18 cellular contexts compared by ENCODE assay signal in genomic region chr2:241898681-241899270, GRCh38. TPM values are rescaled to one million over a fixed set of nuclear protein-coding genes. Genes with fewer than 3 reads are reported as not detected.
A peak's percentile ranks its signal among the peaks of the same experiment; 100 is the strongest.
DNase-seq lines count a peak whose midpoint lies in the region; ATAC-seq and TF ChIP-seq lines count a peak whose summit lies in the region.
"Had no signal": no experiment of that assay in that cellular context is flagged by ENCODE, and none has a peak within 500 bp of the region (broad histone marks: within the 10 kb centered on the region; RNA-seq: fewer than 3 reads in every experiment).

No MANE protein-coding gene starts in this region.

- peak overlapping the region in 3 of 11 experiments; percentile 18 to 43 (median 42); a peak in 3 of 22 replicates for H3K27ac ChIP-seq in BLaER1 treated with 17β-estradiol and CSF1 and Interleukin-3, amounts not matched to agents 10 nM and 100 nM
- peak overlapping the region; percentile 50 to 93 (median 71) for H3K27ac ChIP-seq in body of pancreas
- no peak overlapping the region for H3K27ac ChIP-seq in naive thymus-derived CD4-positive, alpha-beta T cell (ENCODE audit: low read depth, low read length)
- H3K27ac ChIP-seq: breast epithelium, parathyroid adenoma, thoracic aorta had no signal

- H3K4me2 ChIP-seq in BLaER1 treated with 17β-estradiol and CSF1 and Interleukin-3, amounts not matched to agents 10 nM and 100 nM, result peak overlapping the region; percentile 35 to 89 (median 80); a peak in 21 of 22 replicates

- peaks cover 34 to 91% (median 76%) of the 10 kb centered on the region in 10 experiments for H3K4me1 ChIP-seq in BLaER1 treated with 17β-estradiol and CSF1 and Interleukin-3, amounts not matched to agents 10 nM and 100 nM
- H3K4me1 ChIP-seq in body of pancreas, result peaks cover 93% of the 10 kb centered on the region
- H3K4me1 ChIP-seq in naive thymus-derived CD4-positive, alpha-beta T cell (ENCODE audit: control insufficient read depth in 2 of 2, insufficient read depth in 2 of 2, low read length in 2 of 2), result no peaks in the 10 kb centered on the region

- DNase-seq in DMS79 (lab: John Stamatoyannopoulos, UW) (peak; percentile 81), body of pancreas (peak in 3 of 4 donors; percentile 34 to 54 (median 43)), posterior vena cava (ENCODE audit: low spot score) (peak; percentile 63)
- DNase-seq in activated CD4-positive, alpha-beta T cell treated with anti-CD3 and anti-CD28 coated beads for 4 hours, result no peak
- no peak for DNase-seq in naive thymus-derived CD4-positive, alpha-beta T cell
- DNase-seq: effector CD4-positive, alpha-beta T cell; NCI-H2081 treated with DMSO at 0.1 percent for 48 hours; stimulated activated CD4-positive, alpha-beta T cell treated with anti-CD3 and anti-CD28 coated beads, Interleukin-15, amount 100 ng/mL, for 24 hours had no signal

- CTCF ChIA-PET in naive thymus-derived CD4-positive, alpha-beta T cell (lab: Charles Lee), result no interaction called here

- H3K9ac ChIP-seq in BLaER1 treated with 17β-estradiol and CSF1 and Interleukin-3, amounts not matched to agents 10 nM and 100 nM, result peak overlapping the region in 5 of 11 experiments; percentile 4 to 42 (median 24); a peak in 7 of 22 replicates
- H3K9ac ChIP-seq: parathyroid adenoma had no signal

- 0 out of 20 replicates have a peak overlapping the region, but pooled peaks of 1 of the 10 experiments have one; percentile 13 for H3K4me3 ChIP-seq in BLaER1 treated with 17β-estradiol and CSF1 and Interleukin-3, amounts not matched to agents 10 nM and 100 nM
- no peak overlapping the region for H3K4me3 ChIP-seq in body of pancreas
- H3K4me3 ChIP-seq in naive thymus-derived CD4-positive, alpha-beta T cell (ENCODE audit: low read length), result no peak overlapping the region
- H3K4me3 ChIP-seq: breast epithelium, thoracic aorta had no signal

- H3K27ac Mint-ChIP-seq in naive thymus-derived CD4-positive, alpha-beta T cell, result no peak overlapping the region
- H3K27ac Mint-ChIP-seq: mesothelial cell of epicardium had no signal

- H3K36me3 Mint-ChIP-seq in naive thymus-derived CD4-positive, alpha-beta T cell, result peaks cover 0 to 22% (median 4%) of the 10 kb centered on the region in 5 donors
- H3K36me3 Mint-ChIP-seq: mesothelial cell of epicardium had no signal

- peaks cover 3 to 17% (median 5%) of the 10 kb centered on the region in 7 donors for H3K4me1 Mint-ChIP-seq in naive thymus-derived CD4-positive, alpha-beta T cell

- POLR2A ChIA-PET in naive thymus-derived CD4-positive, alpha-beta T cell (lab: Charles Lee), result interaction anchor here (0.9 kb wide), 1 partner anchor 20 kb away, joined by 3 read pairs; no protein-coding TSS in a partner anchor

- ATAC-seq in body of pancreas, result no peak
- ATAC-seq in HG02571 (IDR thresholded peaks at IDR 0.05; ENCODE audit: unreplicated experiment), result no peak
- ATAC-seq in naive thymus-derived CD4-positive, alpha-beta T cell, result no peak
- ATAC-seq: activated naive CD4-positive, alpha-beta T cell treated with anti-CD3 and anti-CD28 coated beads, Interleukin-2, amount 50 U/mL, for 72 hours had no signal

- H4K20me1 ChIP-seq in BLaER1 treated with 17β-estradiol and CSF1 and Interleukin-3, amounts not matched to agents 10 nM and 100 nM, result peaks cover 0 to 93% (median 85%) of the 10 kb centered on the region in 11 experiments; a peak in 19 of 22 replicates

- peaks cover 0 to 23% (median 0%) of the 10 kb centered on the region in 11 experiments; a peak in 5 of 22 replicates for H3K27me3 ChIP-seq in BLaER1 treated with 17β-estradiol and CSF1 and Interleukin-3, amounts not matched to agents 10 nM and 100 nM
- H3K27me3 ChIP-seq in body of pancreas, result no peaks in the 10 kb centered on the region
- H3K27me3 ChIP-seq in naive thymus-derived CD4-positive, alpha-beta T cell (ENCODE audit: control insufficient read depth in 2 of 2, insufficient read depth in 2 of 2, low read length in 2 of 2), result no peaks in the 10 kb centered on the region
- H3K27me3 ChIP-seq: breast epithelium had no signal

- H3K9me3 ChIP-seq in BLaER1 treated with 17β-estradiol and CSF1 and Interleukin-3, amounts not matched to agents 10 nM and 100 nM (replicated peaks in 1 of 11), result no peaks in the 10 kb centered on the region
- H3K9me3 ChIP-seq in body of pancreas, result no peaks in the 10 kb centered on the region
- no peaks in the 10 kb centered on the region for H3K9me3 ChIP-seq in naive thymus-derived CD4-positive, alpha-beta T cell (ENCODE audit: control insufficient read depth in 2 of 3, low read length in 3 of 3)
- H3K9me3 ChIP-seq: breast epithelium, thoracic aorta had no signal

- H3K9me3 Mint-ChIP-seq in naive thymus-derived CD4-positive, alpha-beta T cell, result peaks cover 0 to 2% (median 0%) of the 10 kb centered on the region in 11 donors
- H3K9me3 Mint-ChIP-seq: activated naive CD4-positive, alpha-beta T cell treated with anti-CD3 and anti-CD28 coated beads, Interleukin-2, amount 50 U/mL, for 72 hours; mesothelial cell of epicardium had no signal

- TF ChIP-seq CTCF in body of pancreas (IDR thresholded peaks at IDR 0.05), result no peak

- H3K36me3 ChIP-seq in BLaER1 treated with 17β-estradiol and CSF1 and Interleukin-3, amounts not matched to agents 10 nM and 100 nM, result peaks cover 0 to 24% (median 3%) of the 10 kb centered on the region in 11 experiments; a peak in 5 of 22 replicates
- no peaks in the 10 kb centered on the region for H3K36me3 ChIP-seq in body of pancreas (replicated peaks in 1 of 2; ENCODE audit: insufficient read depth in 1 of 2, low read depth in 2 of 2)
- peaks cover 0 to 20% (median 0%) of the 10 kb centered on the region in 3 experiments for H3K36me3 ChIP-seq in naive thymus-derived CD4-positive, alpha-beta T cell (ENCODE audit: control insufficient read depth in 2 of 3, insufficient read depth in 3 of 3, low read length in 3 of 3)
- H3K36me3 ChIP-seq: breast epithelium, thoracic aorta had no signal

- no peak overlapping the region for H3K4me3 Mint-ChIP-seq in naive thymus-derived CD4-positive, alpha-beta T cell
- H3K4me3 Mint-ChIP-seq: CD4-positive, alpha-beta memory T cell; mesothelial cell of epicardium had no signal

- intact Hi-C loops in body of pancreas (cut with DNase I), result no loop called here
- intact Hi-C loops in posterior vena cava (cut with DNase I), result no loop called here
- intact Hi-C loops in naive thymus-derived CD4-positive, alpha-beta T cell (cut with micrococcal nuclease), result no loop called here

- TF ChIP-seq POLR2A in body of pancreas (IDR thresholded peaks at IDR 0.05), result no peak

- WGBS in body of pancreas, 2 donors, result 55 to 58% methylated on average over 9 to 23 of the region's 23 CpGs

- no peaks in the 10 kb centered on the region for H3K27me3 Mint-ChIP-seq in naive thymus-derived CD4-positive, alpha-beta T cell
- H3K27me3 Mint-ChIP-seq: CD4-positive, alpha-beta memory T cell had no signal

RNA-seq across cellular contexts. Expression of gene RTP5, which starts 29.2 kb away (rescaled TPM):
- total RNA-seq in body of pancreas (not detected), posterior vena cava (under 1 TPM in 1 of 2 donors, not detected in 1; 0.10 TPM)
- total RNA-seq in naive thymus-derived CD4-positive, alpha-beta T cell, result under 1 TPM in 1 of 5 experiments, not detected in 4; 0.54 TPM
- polyA plus RNA-seq in naive thymus-derived CD4-positive, alpha-beta T cell, result not detected
- total RNA-seq: LHCN-M2, mesothelial cell of epicardium, OCI-LY7 had no signal
- polyA plus RNA-seq: CD4-positive, alpha-beta memory T cell had no signal

RNA-seq across cellular contexts. Expression of gene PDCD1, which starts 40.1 kb away (rescaled TPM):
- total RNA-seq in body of pancreas (1 to 10 TPM in 1 of 2 donors, under 1 TPM in 1; 0.99 to 1.3 TPM), posterior vena cava (under 1 TPM in 1 of 2 donors, not detected in 1; 0.38 TPM)
- total RNA-seq in naive thymus-derived CD4-positive, alpha-beta T cell, result 1 to 10 TPM in 2 of 5 experiments, under 1 TPM in 1, not detected in 2; 0.56 to 9.4 (median 1.1) TPM
- under 1 TPM; 0.24 to 0.85 TPM for polyA plus RNA-seq in naive thymus-derived CD4-positive, alpha-beta T cell
- total RNA-seq: LHCN-M2, mesothelial cell of epicardium, OCI-LY7 had no signal

Comparison
In these comparisons a context has a peak if more than half of its experiments do, and no peak if none do; other contexts are left out.
1. DNase-seq: peak in DMS79 (single experiment), body of pancreas (3 of 4) and posterior vena cava (single experiment); none in activated CD4-positive, alpha-beta T cell treated with anti-CD3 and anti-CD28 coated beads for 4 hours (0 of 2) and naive thymus-derived CD4-positive, alpha-beta T cell (0 of 9).